Comparison of ENCODE assay signal across 1 cellular context in the genomic region with DNA sequence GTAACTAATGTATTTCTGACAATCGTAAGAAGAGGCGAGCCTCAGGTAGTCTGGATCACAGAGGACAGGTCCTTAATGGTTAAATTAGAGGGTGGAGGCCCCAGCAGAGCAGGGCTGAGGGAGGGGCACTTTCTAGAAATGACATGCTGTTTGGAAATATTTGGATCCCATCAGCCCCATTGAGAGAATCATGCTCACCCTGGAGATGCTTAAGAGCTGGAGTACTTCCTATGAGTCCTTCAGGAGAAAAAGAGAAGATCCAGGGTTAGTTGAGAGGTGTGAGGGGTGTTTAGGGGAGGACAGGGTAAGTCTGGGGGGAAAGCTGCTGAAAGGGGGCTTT.
TF ChIP-seq lines count a peak whose summit lies in the region.

No MANE protein-coding gene starts in this region.

TF ChIP-seq in IMR-90, 13 proteins besides CTCF, POLR2A, EP300 and RAD21:
- TF ChIP-seq MAFK (IDR thresholded peaks at IDR 0.05; ENCODE audit: low read depth, low read length) (no peak), FOS (IDR thresholded peaks at IDR 0.05; ENCODE audit: low read depth, low read length) (no peak), CEBPB (IDR thresholded peaks at IDR 0.05; ENCODE audit: low read depth, low read length) (no peak), RFX5 (IDR thresholded peaks at IDR 0.05; ENCODE audit: low read depth, low read length) (no peak), MAZ (IDR thresholded peaks at IDR 0.05; ENCODE audit: borderline replicate concordance, low read depth, low read length) (no peak)
- TF ChIP-seq, protein P1, sequence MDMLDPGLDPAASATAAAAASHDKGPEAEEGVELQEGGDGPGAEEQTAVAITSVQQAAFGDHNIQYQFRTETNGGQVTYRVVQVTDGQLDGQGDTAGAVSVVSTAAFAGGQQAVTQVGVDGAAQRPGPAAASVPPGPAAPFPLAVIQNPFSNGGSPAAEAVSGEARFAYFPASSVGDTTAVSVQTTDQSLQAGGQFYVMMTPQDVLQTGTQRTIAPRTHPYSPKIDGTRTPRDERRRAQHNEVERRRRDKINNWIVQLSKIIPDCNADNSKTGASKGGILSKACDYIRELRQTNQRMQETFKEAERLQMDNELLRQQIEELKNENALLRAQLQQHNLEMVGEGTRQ (IDR thresholded peaks at IDR 0.05; ENCODE audit: low read depth, low read length): no peak
- TF ChIP-seq, protein P2, sequence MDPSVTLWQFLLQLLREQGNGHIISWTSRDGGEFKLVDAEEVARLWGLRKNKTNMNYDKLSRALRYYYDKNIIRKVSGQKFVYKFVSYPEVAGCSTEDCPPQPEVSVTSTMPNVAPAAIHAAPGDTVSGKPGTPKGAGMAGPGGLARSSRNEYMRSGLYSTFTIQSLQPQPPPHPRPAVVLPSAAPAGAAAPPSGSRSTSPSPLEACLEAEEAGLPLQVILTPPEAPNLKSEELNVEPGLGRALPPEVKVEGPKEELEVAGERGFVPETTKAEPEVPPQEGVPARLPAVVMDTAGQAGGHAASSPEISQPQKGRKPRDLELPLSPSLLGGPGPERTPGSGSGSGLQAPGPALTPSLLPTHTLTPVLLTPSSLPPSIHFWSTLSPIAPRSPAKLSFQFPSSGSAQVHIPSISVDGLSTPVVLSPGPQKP (IDR thresholded peaks at IDR 0.05; ENCODE audit: borderline replicate concordance, low read depth, low read length): no peak
